8 cellular contexts compared by ENCODE assay signal in genomic region chr22:26429458-26430238, GRCh38.
A peak's percentile ranks its signal among the peaks of the same experiment; 100 is the strongest.
DNase-seq lines count a peak whose midpoint lies in the region; ATAC-seq and TF ChIP-seq lines count a peak whose summit lies in the region.

No MANE protein-coding gene starts in this region.

- H3K9me3 ChIP-seq in BLaER1 (no peaks in the 10 kb centered on the region), Loucy (ENCODE audit: insufficient read depth, low read depth, low read length) (no peaks in the 10 kb centered on the region), muscle layer of colon (ENCODE audit: low read length) (no peaks in the 10 kb centered on the region)

- TF ChIP-seq CTCF in Loucy (conservative IDR thresholded peaks at IDR 0.05; ENCODE audit: low read length) (no peak), cardiac fibroblast (IDR thresholded peaks at IDR 0.05; ENCODE audit: low read depth, low read length) (no peak)

- DNase-seq in cardiac fibroblast (ENCODE audit: low read depth in 2 of 2) = no peak
- DNase-seq in GM19238 (ENCODE audit: insufficient read length, low spot score) = no peak
- no peak for DNase-seq in pons (ENCODE audit: low spot score)
- DNase-seq in NCI-H446 (lab: John Stamatoyannopoulos, UW) = no peak

- peak overlapping the region; percentile 79 for H3K27ac ChIP-seq in BLaER1
- no peak overlapping the region for H3K27ac ChIP-seq in muscle layer of colon (ENCODE audit: low read depth, low read length)

- H4K20me1 ChIP-seq in BLaER1 = peaks cover 23% of the 10 kb centered on the region
- H4K20me1 ChIP-seq in Loucy (ENCODE audit: insufficient read depth, low read length, poor library complexity, severe bottlenecking) = no peaks in the 10 kb centered on the region

- peaks cover 15% of the 10 kb centered on the region for H3K36me3 ChIP-seq in BLaER1
- H3K36me3 ChIP-seq in Loucy (ENCODE audit: insufficient read depth, low read length) = no peaks in the 10 kb centered on the region
- H3K36me3 ChIP-seq in muscle layer of colon (ENCODE audit: insufficient read depth, low read length) = no peaks in the 10 kb centered on the region

- H3K4me3 ChIP-seq in BLaER1 = peak overlapping the region; percentile 88
- peak overlapping the region; percentile 74 for H3K4me3 ChIP-seq in Loucy (ENCODE audit: low read length, poor library complexity, severe bottlenecking)
- H3K4me3 ChIP-seq in cardiac fibroblast (replicated peaks in 1 of 2; ENCODE audit: low read depth in 2 of 2, low read length in 2 of 2) = peak overlapping the region; percentile 36 to 61
- H3K4me3 ChIP-seq in muscle layer of colon (ENCODE audit: low read depth in 1 of 2, low read length in 2 of 2) = peak overlapping the region; percentile 12 to 31

- peaks cover 42% of the 10 kb centered on the region for H3K4me1 ChIP-seq in BLaER1
- peaks cover 30% of the 10 kb centered on the region for H3K4me1 ChIP-seq in Loucy (ENCODE audit: insufficient read depth, low read length, poor library complexity, severe bottlenecking)
- H3K4me1 ChIP-seq in muscle layer of colon (ENCODE audit: insufficient read depth, low read length) = peaks cover 8% of the 10 kb centered on the region

- H3F3A ChIP-seq in Loucy (ENCODE audit: low read depth) = no peaks in the 10 kb centered on the region

- peak overlapping the region; percentile 48; the same call in 1 of the 2 replicates for H2AFZ ChIP-seq in Loucy (ENCODE audit: low read length)

- peak overlapping the region; percentile 96 for H3K4me2 ChIP-seq in BLaER1
- peak overlapping the region; percentile 87 for H3K4me2 ChIP-seq in Loucy (ENCODE audit: low read depth, low read length, poor library complexity, severe bottlenecking)

- H3K27me3 ChIP-seq in BLaER1 (no peaks in the 10 kb centered on the region), Loucy (ENCODE audit: insufficient read depth, low read length, poor library complexity, severe bottlenecking) (no peaks in the 10 kb centered on the region), muscle layer of colon (ENCODE audit: control insufficient read depth in 1 of 2, insufficient read depth in 2 of 2, low read length in 2 of 2) (no peaks in the 10 kb centered on the region)

- H3K9ac ChIP-seq in BLaER1 (peak overlapping the region; percentile 84), Loucy (ENCODE audit: low read depth, low read length, poor library complexity, severe bottlenecking) (peak overlapping the region; percentile 14), muscle layer of colon (ENCODE audit: low read length) (no peak overlapping the region)

- no peaks in the 10 kb centered on the region for H3K9me2 ChIP-seq in Loucy (replicated peaks; ENCODE audit: low read depth, low read length)

- peak; percentile 7 for ATAC-seq in GM21360 (IDR thresholded peaks at IDR 0.05; ENCODE audit: unreplicated experiment)

- H3K79me2 ChIP-seq in Loucy (ENCODE audit: insufficient read depth, low read length) = no peaks in the 10 kb centered on the region

Comparison
In these comparisons a context has a peak if more than half of its experiments do, and no peak if none do; other contexts are left out.
1. H3K4me3 ChIP-seq: peak in every context shown above with its lines; median percentile 88 in BLaER1; 74 in Loucy; 48 in cardiac fibroblast; 22 in muscle layer of colon.